Comparison of ENCODE assay signal across 9 cellular contexts in genomic region chr1:226664413-226665101, GRCh38.
DNase-seq lines count a peak whose midpoint lies in the region; ATAC-seq and TF ChIP-seq lines count a peak whose summit lies in the region.
"Had no signal": no experiment of that assay in that cellular context is flagged by ENCODE, and none has a peak within 500 bp of the region (broad histone marks: within the 10 kb centered on the region; RNA-seq: fewer than 3 reads in every experiment).

No MANE protein-coding gene starts in this region.

- POLR2A ChIA-PET in IMR-90 (lab: Charles Lee; ENCODE audit: unreplicated experiment) = no interaction called here

- peak overlapping the region; percentile 74; the same call in 2 of the 3 replicates for H2BK15ac ChIP-seq in IMR-90 (ENCODE audit: low read depth, low read length)

- H2AK9ac ChIP-seq in IMR-90 (replicated peaks; ENCODE audit: low read depth, low read length, poor library complexity) = peak overlapping the region; percentile 70

- H3K27me3 ChIP-seq in IMR-90 (ENCODE audit: control insufficient read depth, insufficient read depth, low read length) (no peaks in the 10 kb centered on the region), stomach smooth muscle (ENCODE audit: control insufficient read depth in 1 of 2, insufficient read depth in 2 of 2, low read length in 2 of 2) (no peaks in the 10 kb centered on the region)

- peaks cover 5% of the 10 kb centered on the region for H4K20me1 ChIP-seq in IMR-90 (ENCODE audit: insufficient read depth, low read length)

- WGBS in IMR-90 (ENCODE audit: extremely low coverage in 2 of 2, insufficient read length in 1 of 2), 2 experiments = 60% methylated on average over 3 of the region's 15 CpGs; no CpG with 5 or more reads in 1 of the 2 experiments

- H2BK120ac ChIP-seq in IMR-90 (ENCODE audit: low read depth, low read length) = peak overlapping the region; percentile 92

- H3K4me3 ChIP-seq in IMR-90 (ENCODE audit: insufficient read depth, low read depth, low read length) (no peak overlapping the region), astrocyte of the cerebellum (ENCODE audit: low read depth, low read length) (no peak overlapping the region), stomach smooth muscle (ENCODE audit: low read length in 2 of 2) (peak overlapping the region; percentile 27 to 49)

- peak overlapping the region; percentile 80 for H2BK20ac ChIP-seq in IMR-90 (ENCODE audit: low read depth, low read length)

- peak; percentile 40 for ATAC-seq in IMR-90 (ENCODE audit: low read depth)
- ATAC-seq in left lobe of liver = peak; percentile 16
- ATAC-seq in GM21825 (IDR thresholded peaks at IDR 0.05; ENCODE audit: unreplicated experiment) = no peak
- ATAC-seq: activated T-cell treated with anti-CD3 and anti-CD28 coated beads, Interleukin-2, amount 50 U/mL, for 4 hours had no signal

- no peak for TF ChIP-seq RAD21 in IMR-90 (IDR thresholded peaks at IDR 0.05; ENCODE audit: low read length)

- H3K4me1 ChIP-seq in IMR-90 (ENCODE audit: control insufficient read depth, insufficient read depth, low read length) (peaks cover 26% of the 10 kb centered on the region), stomach smooth muscle (ENCODE audit: control insufficient read depth, insufficient read depth, low read length) (peaks cover 88% of the 10 kb centered on the region)

- dilution Hi-C loops in IMR-90 (cut with HindIII; ENCODE audit: low sequenced_read_pairs, unreplicated experiment) = no loop called here

- peak overlapping the region; percentile 97 for H2AK5ac ChIP-seq in IMR-90 (ENCODE audit: low read depth, low read length)

- H3K9ac ChIP-seq in IMR-90 (ENCODE audit: low read depth, low read length) = peak overlapping the region; percentile 20; the same call in 1 of the 2 replicates
- H3K9ac ChIP-seq in stomach smooth muscle (ENCODE audit: low read length in 2 of 2) = peak overlapping the region; percentile 59 to 76

- H3K9me3 ChIP-seq in IMR-90 (ENCODE audit: control insufficient read depth, insufficient read depth, low read length) = no peaks in the 10 kb centered on the region
- H3K9me3 ChIP-seq in stomach smooth muscle (ENCODE audit: control insufficient read depth in 2 of 2, low read length in 2 of 2) = no peaks in the 10 kb centered on the region

- peak overlapping the region; percentile 83 for H3K14ac ChIP-seq in IMR-90 (replicated peaks; ENCODE audit: low read depth, low read length)

- peak; percentile 94 for DNase-seq in IMR-90
- peak; percentile 84 for DNase-seq in astrocyte of the cerebellum (ENCODE audit: low read depth)
- DNase-seq in left lobe of liver (ENCODE audit: low spot score) = no peak
- no peak for DNase-seq in NCI-H187 (lab: John Stamatoyannopoulos, UW)
- no peak for DNase-seq in NCI-H1417 (lab: John Stamatoyannopoulos, UW)
- DNase-seq: activated T-cell treated with anti-CD3 and anti-CD28 coated beads, Interleukin-2, amount 50 U/mL, for 4 hours; NCI-H1048 had no signal

- H3K79me1 ChIP-seq in IMR-90 (ENCODE audit: low read depth in 1 of 2, low read length in 2 of 2) = peaks cover 0 to 11% of the 10 kb centered on the region in 2 experiments; a peak in 2 of 4 replicates

- H2BK5ac ChIP-seq in IMR-90 (ENCODE audit: low read depth, low read length, poor library complexity, severe bottlenecking) = peak overlapping the region; percentile 63

- CTCF ChIA-PET in IMR-90 (lab: Yijun Ruan, JAX) = interaction anchor here (1.5 kb wide), 1 partner anchor 27 kb away, joined by 3 read pairs; no protein-coding TSS in a partner anchor

- peak overlapping the region; percentile 37; the same call in 1 of the 2 replicates for H3K23ac ChIP-seq in IMR-90 (ENCODE audit: low read depth, low read length)

- TF ChIP-seq POLR2A in IMR-90 (IDR thresholded peaks at IDR 0.05; ENCODE audit: low read depth, low read length) = 0 out of 2 replicates have a peak, but pooled peaks have one; percentile 10

- peak overlapping the region; percentile 72 for H4K91ac ChIP-seq in IMR-90 (ENCODE audit: insufficient read depth, low read depth, low read length)

- no TSS peak for BruUV-seq in IMR-90 (replicated peaks; lab: Mats Ljungman, UMichigan)

- no peaks in the 10 kb centered on the region for H3K36me3 ChIP-seq in IMR-90 (ENCODE audit: control insufficient read depth, insufficient read depth, low read length)
- no peaks in the 10 kb centered on the region for H3K36me3 ChIP-seq in stomach smooth muscle (ENCODE audit: control insufficient read depth in 2 of 2, insufficient read depth in 2 of 2, low read length in 2 of 2)

- peaks cover 31% of the 10 kb centered on the region for H3K9me1 ChIP-seq in IMR-90 (ENCODE audit: insufficient read depth, low read length)

- peak overlapping the region; percentile 88 for H3K4ac ChIP-seq in IMR-90 (ENCODE audit: low read depth, low read length)

- H2AFZ ChIP-seq in IMR-90 (replicated peaks; ENCODE audit: low read length, poor library complexity) = peak overlapping the region; percentile 76

- TF ChIP-seq CTCF in IMR-90 (conservative IDR thresholded peaks at IDR 0.05; ENCODE audit: low read depth, low read length) (no peak), astrocyte of the cerebellum (IDR thresholded peaks at IDR 0.05; ENCODE audit: low read depth, low read length, missing control alignments) (no peak)

- peak overlapping the region; percentile 82 for H3K27ac ChIP-seq in IMR-90 (ENCODE audit: insufficient read depth, low read length)
- no peak overlapping the region for H3K27ac ChIP-seq in stomach smooth muscle (ENCODE audit: low read length)

- peak overlapping the region; percentile 26 for H3K4me2 ChIP-seq in IMR-90 (ENCODE audit: low read depth, low read length)

- in situ Hi-C loops in IMR-90 (cut with MboI; ENCODE audit: low sequenced_read_pairs) (no loop called here), astrocyte of the cerebellum (cut with HindIII; ENCODE audit: low sequenced_read_pairs) (no loop called here)

- peak overlapping the region; percentile 48 for H3K56ac ChIP-seq in IMR-90 (ENCODE audit: extremely low read depth, insufficient read depth, low read length)

- H4K8ac ChIP-seq in IMR-90 (ENCODE audit: low read depth in 2 of 2, low read length in 2 of 2) = peak overlapping the region; percentile 78 to 90

- H4K5ac ChIP-seq in IMR-90 (ENCODE audit: low read depth, low read length) = peak overlapping the region; percentile 33

- intact Hi-C loops in IMR-90 (cut with micrococcal nuclease) = loop anchor here (1.0 to 5.0 kb wide), 2 partner anchors 39 to 73 kb away; partner anchors contain the start of gene ITPKB

- peak overlapping the region; percentile 65 for H3K18ac ChIP-seq in IMR-90 (ENCODE audit: low read depth, low read length)

TF ChIP-seq in IMR-90, 13 proteins besides CTCF, POLR2A, EP300 and RAD21:
- 0 out of 2 replicates have a peak, but pooled peaks have one; percentile 1 for TF ChIP-seq NFE2L2 (IDR thresholded peaks at IDR 0.05; ENCODE audit: low read depth, low read length)
- no peak for TF ChIP-seq CEBPB (IDR thresholded peaks at IDR 0.05; ENCODE audit: low read depth, low read length)
- no peak for TF ChIP-seq SMC3 (IDR thresholded peaks at IDR 0.05; ENCODE audit: low read depth, low read length)
- no peak for TF ChIP-seq MXI1 (IDR thresholded peaks at IDR 0.05; ENCODE audit: borderline replicate concordance, low read depth, low read length)
- TF ChIP-seq BHLHE40 (IDR thresholded peaks at IDR 0.05; ENCODE audit: low read depth, low read length) = peak; percentile 52; the same call in 1 of the 2 replicates

Comparison
In these comparisons a context has a peak if more than half of its experiments do, and no peak if none do; other contexts are left out.
1. DNase-seq: peak in IMR-90 (single experiment) and astrocyte of the cerebellum (single experiment); none in left lobe of liver (single experiment), NCI-H187 (0 of 2) and NCI-H1417 (0 of 3).
2. H3K4me3 ChIP-seq: peak in stomach smooth muscle (2 of 2); none in IMR-90 (single experiment) and astrocyte of the cerebellum (single experiment).